14 cellular contexts compared by ENCODE assay signal in the genomic region with DNA sequence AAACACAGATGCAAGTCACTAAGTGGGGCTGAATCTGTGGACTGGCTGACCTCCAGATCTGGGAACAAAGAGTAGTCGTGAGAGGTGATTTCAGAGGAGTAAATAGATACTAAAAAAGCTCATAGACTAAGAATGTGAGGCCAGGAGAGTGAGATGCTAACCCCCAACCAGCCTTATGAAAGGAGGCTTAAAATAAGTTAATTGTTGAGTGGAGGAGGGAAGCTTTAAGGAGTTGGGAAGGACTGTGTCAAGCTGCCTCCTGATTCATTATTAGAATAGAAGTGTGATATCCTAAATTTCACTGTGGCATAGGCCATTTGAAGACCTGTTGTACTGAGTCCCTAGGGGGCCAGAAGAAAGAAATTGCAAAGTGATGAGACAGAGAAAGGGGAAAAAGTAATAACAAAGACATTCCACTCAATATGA.
DNase-seq lines count a peak whose midpoint lies in the region; ATAC-seq, FAIRE-seq and TF ChIP-seq lines count a peak whose summit lies in the region.
"Had no signal": no experiment of that assay in that cellular context is flagged by ENCODE, and none has a peak within 500 bp of the region (broad histone marks: within the 10 kb centered on the region; RNA-seq: fewer than 3 reads in every experiment).

No MANE protein-coding gene starts in this region.

- H3K79me1 ChIP-seq in H1 (ENCODE audit: low read depth, low read length), result no peaks in the 10 kb centered on the region

- intact Hi-C loops in CD8-positive, alpha-beta T cell (cut with DNase I, micrococcal nuclease), result no loop called here
- intact Hi-C loops in Caco-2 (cut with micrococcal nuclease; ENCODE audit: unreplicated experiment), result no loop called here

- no peaks in the 10 kb centered on the region for H3K9me3 Mint-ChIP-seq in CD8-positive, alpha-beta T cell
- no peaks in the 10 kb centered on the region for H3K9me3 Mint-ChIP-seq in neural progenitor cell
- H3K9me3 Mint-ChIP-seq in Caco-2 (ENCODE audit: unreplicated experiment), result no peaks in the 10 kb centered on the region

- no peak overlapping the region for H2AK5ac ChIP-seq in H1 (ENCODE audit: low read depth, low read length)

- H4K5ac ChIP-seq in H1 (ENCODE audit: insufficient read length, low read depth, low read length), result no peak overlapping the region

- H3K18ac ChIP-seq in H1 (ENCODE audit: extremely low read depth, low read length), result no peak overlapping the region

- TF ChIP-seq CTCF in CD8-positive, alpha-beta T cell (IDR thresholded peaks at IDR 0.05), result no peak
- no peak for TF ChIP-seq CTCF in H1 (IDR thresholded peaks at IDR 0.05; ENCODE audit: control extremely low read depth in 1 of 3, insufficient read depth in 1 of 3, low read depth in 1 of 3, low read length in 3 of 3)
- TF ChIP-seq CTCF in neural progenitor cell (IDR thresholded peaks at IDR 0.05), result no peak
- TF ChIP-seq CTCF in Caco-2 (IDR thresholded peaks at IDR 0.05; ENCODE audit: insufficient read depth in 1 of 2, low read depth in 1 of 2, low read length in 1 of 2, severe bottlenecking in 1 of 2, unreplicated experiment in 1 of 2), result no peak

- no peak overlapping the region for H3K23ac ChIP-seq in H1 (ENCODE audit: insufficient read length)

- DNase-seq in CD8-positive, alpha-beta T cell, result no peak
- DNase-seq in LHCN-M2 (ENCODE audit: low read depth) (peak; percentile 68), H1 (ENCODE audit: low read depth in 1 of 2, low spot score in 2 of 2) (no peak), neural progenitor cell (ENCODE audit: low spot score) (no peak), Caco-2 (no peak), NCI-H2227 treated with DMSO at 0.1 percent for 48 hours (lab: John Stamatoyannopoulos, UW) (no peak)
- DNase-seq: DMS153, left colon, MV-4-11, stomach had no signal

- no peaks in the 10 kb centered on the region for H3K27me3 ChIP-seq in CD8-positive, alpha-beta T cell (ENCODE audit: insufficient read depth, low read length)
- H3K27me3 ChIP-seq in H1 (replicated peaks in 1 of 4; ENCODE audit: control insufficient read depth in 3 of 4, extremely low read depth in 1 of 4, insufficient read depth in 3 of 4, low read length in 3 of 4), result no peaks in the 10 kb centered on the region
- no peaks in the 10 kb centered on the region for H3K27me3 ChIP-seq in neural progenitor cell
- H3K27me3 ChIP-seq in Caco-2 (replicated peaks; ENCODE audit: control insufficient read depth, insufficient read depth, low read length), result no peaks in the 10 kb centered on the region
- H3K27me3 ChIP-seq: cardiac muscle cell, stomach had no signal

- no peak overlapping the region for H4K8ac ChIP-seq in H1 (ENCODE audit: extremely low read depth, insufficient read depth, low read length)

- H3K4ac ChIP-seq in H1 (replicated peaks; ENCODE audit: insufficient read length, low read depth, low read length), result no peak overlapping the region

- no peak overlapping the region for H2AFZ ChIP-seq in H1 (ENCODE audit: low read length)
- no peak overlapping the region for H2AFZ ChIP-seq in neural progenitor cell (replicated peaks)

- H3K4me3 ChIP-seq in CD8-positive, alpha-beta T cell (ENCODE audit: low read depth, low read length), result no peak overlapping the region
- H3K4me3 ChIP-seq in H1 (ENCODE audit: extremely low read depth in 1 of 4, insufficient read depth in 2 of 4, low read depth in 3 of 4, low read length in 4 of 4) (peak overlapping the region in 1 of 4 experiments; percentile 1; a peak in 1 of 8 replicates), neural progenitor cell (no peak overlapping the region), Caco-2 (ENCODE audit: low read depth, low read length) (no peak overlapping the region)
- H3K4me3 ChIP-seq: cardiac muscle cell, stomach had no signal

- peaks cover 28% of the 10 kb centered on the region for H3K36me3 Mint-ChIP-seq in CD8-positive, alpha-beta T cell
- H3K36me3 Mint-ChIP-seq in neural progenitor cell (peaks cover 16% of the 10 kb centered on the region), Caco-2 (ENCODE audit: insufficient read depth, unreplicated experiment) (no peaks in the 10 kb centered on the region)

- H3K9ac ChIP-seq in H1 (replicated peaks in 1 of 4; ENCODE audit: extremely low read depth in 1 of 4, low read depth in 3 of 4, low read length in 3 of 4) (no peak overlapping the region), neural progenitor cell (no peak overlapping the region)

- H4K20me1 ChIP-seq in H1 (replicated peaks in 1 of 2; ENCODE audit: control insufficient read depth in 1 of 2, insufficient read depth in 2 of 2, low read length in 2 of 2) (no peaks in the 10 kb centered on the region), neural progenitor cell (ENCODE audit: low read depth) (peaks cover 20% of the 10 kb centered on the region)

- no peak for ATAC-seq in CD8-positive, alpha-beta T cell
- ATAC-seq in HG02938 (IDR thresholded peaks at IDR 0.05; ENCODE audit: unreplicated experiment) (no peak), GM19452 (IDR thresholded peaks at IDR 0.05; ENCODE audit: unreplicated experiment) (no peak)
- ATAC-seq: left colon had no signal

- TF ChIP-seq POLR2A in H1 (IDR thresholded peaks at IDR 0.05; ENCODE audit: control extremely low read depth in 1 of 2, low read depth in 2 of 2, low read length in 2 of 2), result no peak

- no peaks in the 10 kb centered on the region for H3K4me1 ChIP-seq in CD8-positive, alpha-beta T cell (ENCODE audit: insufficient read depth, low read length)
- H3K4me1 ChIP-seq in H1 (replicated peaks in 1 of 4; ENCODE audit: control insufficient read depth in 3 of 4, insufficient read depth in 4 of 4, low read length in 3 of 4) (peaks cover 0 to 6% (median 5%) of the 10 kb centered on the region in 4 experiments; a peak in 4 of 7 replicates), neural progenitor cell (peaks cover 11% of the 10 kb centered on the region), Caco-2 (no peaks in the 10 kb centered on the region)

- BruUV-seq in Caco-2 (replicated peaks; lab: Mats Ljungman, UMichigan), result no TSS peak

- WGBS in H1 (ENCODE audit: extremely low coverage in 1 of 2, insufficient coverage in 1 of 2, insufficient read length in 1 of 2, insufficient replicate concordance in 2 of 2, low coverage in 1 of 2, low lambda C conversion rate in 2 of 2, missing lambda C conversion rate in 1 of 2), 2 experiments, result 44% methylated on average over 1 of the region's 1 CpG; no CpG with 5 or more reads in 1 of the 2 experiments

- no peak for TF ChIP-seq RAD21 in H1 (IDR thresholded peaks at IDR 0.05 in 1 of 2, conservative IDR thresholded peaks at IDR 0.05 in 1 of 2; ENCODE audit: low read depth in 2 of 2, low read length in 2 of 2)

- no peak overlapping the region for H3K27ac ChIP-seq in CD8-positive, alpha-beta T cell (ENCODE audit: low read depth, low read length)
- H3K27ac ChIP-seq in H1 (ENCODE audit: low read depth, low read length) (no peak overlapping the region), neural progenitor cell (peak overlapping the region; percentile 76)
- H3K27ac ChIP-seq: cardiac muscle cell, stomach had no signal

- peak overlapping the region; percentile 8 for H3K27ac Mint-ChIP-seq in CD8-positive, alpha-beta T cell
- H3K27ac Mint-ChIP-seq in neural progenitor cell, result peak overlapping the region; percentile 95
- H3K27ac Mint-ChIP-seq in Caco-2 (ENCODE audit: unreplicated experiment), result no peak overlapping the region

- H3K23me2 ChIP-seq in H1 (ENCODE audit: low read depth, low read length), result no peaks in the 10 kb centered on the region

- no peak overlapping the region for H3K4me3 Mint-ChIP-seq in CD8-positive, alpha-beta T cell
- H3K4me3 Mint-ChIP-seq in neural progenitor cell, result no peak overlapping the region
- H3K4me3 Mint-ChIP-seq in Caco-2 (ENCODE audit: unreplicated experiment), result no peak overlapping the region

- H2BK5ac ChIP-seq in H1 (ENCODE audit: low read depth, low read length), result 0 out of 2 replicates have a peak overlapping the region, but pooled peaks have one; percentile 10

- no peak overlapping the region for H4K91ac ChIP-seq in H1 (replicated peaks; ENCODE audit: insufficient read length, low read length)

- peaks cover 9% of the 10 kb centered on the region for H3F3A ChIP-seq in neural progenitor cell (ENCODE audit: low read depth)

- H3K14ac ChIP-seq in H1 (ENCODE audit: insufficient read length), result no peak overlapping the region

- H3K79me2 ChIP-seq in H1 (ENCODE audit: control insufficient read depth in 1 of 2, insufficient read depth in 2 of 2, low read length in 2 of 2) (no peaks in the 10 kb centered on the region), neural progenitor cell (ENCODE audit: low read depth) (peaks cover 22% of the 10 kb centered on the region)

- H3K4me2 ChIP-seq in H1 (ENCODE audit: insufficient read depth in 1 of 2, low read depth in 2 of 2, low read length in 2 of 2), result peak overlapping the region; percentile 12 to 48; a peak in 2 of 4 replicates
- H3K4me2 ChIP-seq in neural progenitor cell, result no peak overlapping the region

- H2BK120ac ChIP-seq in H1 (replicated peaks; ENCODE audit: low read depth, low read length), result no peak overlapping the region

- H3K4me1 Mint-ChIP-seq in CD8-positive, alpha-beta T cell (ENCODE audit: low read depth), result peaks cover 13% of the 10 kb centered on the region
- H3K4me1 Mint-ChIP-seq in neural progenitor cell (peaks cover 15% of the 10 kb centered on the region), Caco-2 (ENCODE audit: low read depth, unreplicated experiment) (no peaks in the 10 kb centered on the region)

- peaks cover 3% of the 10 kb centered on the region for H3K36me3 ChIP-seq in CD8-positive, alpha-beta T cell (ENCODE audit: insufficient read depth, low read length)
- H3K36me3 ChIP-seq in H1 (ENCODE audit: control insufficient read depth in 2 of 4, insufficient read depth in 4 of 4, low read length in 3 of 4), result peaks cover 0 to 4% (median 0%) of the 10 kb centered on the region in 4 experiments; a peak in 1 of 8 replicates
- no peaks in the 10 kb centered on the region for H3K36me3 ChIP-seq in neural progenitor cell
- no peaks in the 10 kb centered on the region for H3K36me3 ChIP-seq in Caco-2 (ENCODE audit: control insufficient read depth, insufficient read depth, low read length)
- H3K36me3 ChIP-seq: cardiac muscle cell had no signal

- POLR2A ChIA-PET in CD8-positive, alpha-beta T cell (lab: Charles Lee), result interaction anchor here (0.6 to 1.1 kb wide), 2 partner anchors 9 to 46 kb away, joined by 4 to 5 read pairs; no protein-coding TSS in a partner anchor
- POLR2A ChIA-PET in H1 (lab: Charles Lee; ENCODE audit: partially characterized antibody) (interaction anchor here (0.6 to 1.4 kb wide), 6 partner anchors 13 to 157 kb away, joined by 3 to 4 read pairs (median 3); no protein-coding TSS in a partner anchor), Caco-2 (lab: Charles Lee) (no interaction called here)

- H3K56ac ChIP-seq in H1 (replicated peaks; ENCODE audit: insufficient read length, low read depth, low read length), result no peak overlapping the region

- H3K27me3 Mint-ChIP-seq in CD8-positive, alpha-beta T cell (ENCODE audit: low read depth), result no peaks in the 10 kb centered on the region
- H3K27me3 Mint-ChIP-seq in neural progenitor cell (ENCODE audit: insufficient read depth, low read depth) (peaks cover 2% of the 10 kb centered on the region), Caco-2 (ENCODE audit: insufficient read depth, unreplicated experiment) (no peaks in the 10 kb centered on the region)

- H3K9me3 ChIP-seq in CD8-positive, alpha-beta T cell (ENCODE audit: low read length), result no peaks in the 10 kb centered on the region
- H3K9me3 ChIP-seq in H1 (ENCODE audit: insufficient read depth in 2 of 2, low read depth in 1 of 2, low read length in 1 of 2) (no peaks in the 10 kb centered on the region), neural progenitor cell (ENCODE audit: low read depth) (no peaks in the 10 kb centered on the region), Caco-2 (no peaks in the 10 kb centered on the region)
- H3K9me3 ChIP-seq: stomach had no signal

- no peak for TF ChIP-seq EP300 in H1 (IDR thresholded peaks at IDR 0.05; ENCODE audit: borderline replicate concordance in 1 of 2, low read depth in 2 of 2, low read length in 2 of 2)

- no peak overlapping the region for H2BK12ac ChIP-seq in H1 (ENCODE audit: low read depth, low read length)

- no peak for FAIRE-seq in H1 (lab: Jason Lieb, UNC)
- FAIRE-seq: frontal cortex had no signal

- H2BK20ac ChIP-seq in H1 (ENCODE audit: low read length), result no peak overlapping the region

- H2BK15ac ChIP-seq in H1 (ENCODE audit: low read length), result no peak overlapping the region

- CTCF ChIA-PET in CD8-positive, alpha-beta T cell (lab: Charles Lee), result interaction anchor here (0.9 to 1.1 kb wide), 2 partner anchors 11 to 19 kb away, joined by 3 read pairs; no protein-coding TSS in a partner anchor
- CTCF ChIA-PET in H1 (lab: Charles Lee; ENCODE audit: partially characterized antibody), result interaction anchor here (0.6 to 11.5 kb wide), 3 partner anchors 15 to 141 kb away, joined by 4 to 84 read pairs (median 9); no protein-coding TSS in a partner anchor
- CTCF ChIA-PET in Caco-2 (lab: Charles Lee), result no interaction called here
